In genomic region chr3:60514085-60514649, GRCh38 we compare ENCODE assay signal across 20 cellular contexts.
"Had no signal": no experiment of that assay in that cellular context is flagged by ENCODE, and none has a peak within 500 bp of the region (broad histone marks: within the 10 kb centered on the region; RNA-seq: fewer than 3 reads in every experiment).

No MANE protein-coding gene starts in this region.

- ATAC-seq: effector memory CD8-positive, alpha-beta T cell; gastrocnemius medialis; left lobe of liver; naive thymus-derived CD4-positive, alpha-beta T cell; sciatic nerve had no signal

- DNase-seq: effector memory CD8-positive, alpha-beta T cell; gastrocnemius medialis; heart right ventricle; hypothalamus; kidney glomerular epithelial cell; mammary epithelial cell; naive thymus-derived CD4-positive, alpha-beta T cell; posterior cingulate gyrus; spleen; stimulated activated CD4-positive, alpha-beta T cell treated with anti-CD3 and anti-CD28 coated beads, Interleukin-15, amount 100 ng/mL, for 24 hours; stimulated activated CD4-positive, alpha-beta T cell treated with anti-CD3 and anti-CD28 coated beads, Interleukin-1b, Interleukin-23, amount 100 ng/mL, for 48 hours; stimulated activated CD4-positive, alpha-beta T cell treated with anti-CD3 and anti-CD28 coated beads, Interleukin-4, amount 100 ng/mL, for 24 hours; stimulated activated naive CD4-positive, alpha-beta T cell; stomach; substantia nigra had no signal

- FAIRE-seq: colon, islet of Langerhans, urothelium cell line had no signal
